Comparison of ENCODE assay signal across 22 cellular contexts in genomic region chr1:234540404-234540762, GRCh38.
A peak's percentile ranks its signal among the peaks of the same experiment; 100 is the strongest.
DNase-seq lines count a peak whose midpoint lies in the region; ATAC-seq and TF ChIP-seq lines count a peak whose summit lies in the region.
"Had no signal": no experiment of that assay in that cellular context is flagged by ENCODE, and none has a peak within 500 bp of the region (broad histone marks: within the 10 kb centered on the region; RNA-seq: fewer than 3 reads in every experiment).

No MANE protein-coding gene starts in this region.

- H3K4me2 ChIP-seq in BLaER1 = peak overlapping the region; percentile 96
- no peak overlapping the region for H3K4me2 ChIP-seq in mesendoderm (ENCODE audit: low read length)
- H3K4me2 ChIP-seq: PC-9 had no signal

- ATAC-seq in stimulated activated naive B cell treated with anti-CD40 and anti-IgM and Interleukin-4, amounts not matched to agents 10 μg/mL and 1 μg/mL and 100 μg/mL, for 72 hours (replicated peaks) = no peak
- no peak for ATAC-seq in activated T-helper 17 cell treated with anti-CD3 and anti-CD28 coated beads, Interleukin-2, amount 50 U/mL, for 72 hours (replicated peaks)
- ATAC-seq in GM18858 (IDR thresholded peaks at IDR 0.05; ENCODE audit: unreplicated experiment) = no peak
- ATAC-seq: mucosa of descending colon had no signal

- no CpG with 5 or more reads among the region's 5 CpGs for WGBS in mesendoderm (ENCODE audit: extremely low coverage, insufficient coverage, low lambda C conversion rate)
- 93 to 98% methylated on average over 4 to 5 of the region's 5 CpGs for WGBS in testis, 2 donors

- H3K27me3 ChIP-seq in BLaER1 (no peaks in the 10 kb centered on the region), mesendoderm (ENCODE audit: insufficient read depth, low read length, poor library complexity) (no peaks in the 10 kb centered on the region), testis (no peaks in the 10 kb centered on the region)
- H3K27me3 ChIP-seq: brain microvascular endothelial cell, SJSA1 had no signal

- H2BK120ac ChIP-seq in mesendoderm (ENCODE audit: low read depth, low read length) = no peak overlapping the region

- TF ChIP-seq POLR2A in testis (IDR thresholded peaks at IDR 0.05) = no peak

- H3K9ac ChIP-seq in BLaER1 (peak overlapping the region; percentile 89), mesendoderm (ENCODE audit: low read length) (no peak overlapping the region)

- peak overlapping the region; percentile 51 for H2AK5ac ChIP-seq in mesendoderm (ENCODE audit: low read length)

- no peak overlapping the region for H3K4me3 Mint-ChIP-seq in stimulated activated naive B cell treated with anti-CD40 and anti-IgM and Interleukin-4, amounts not matched to agents 10 μg/mL and 1 μg/mL and 100 μg/mL, for 72 hours
- no peak overlapping the region for H3K4me3 Mint-ChIP-seq in activated T-helper 17 cell treated with anti-CD3 and anti-CD28 coated beads, Interleukin-2, amount 50 U/mL, for 72 hours
- H3K4me3 Mint-ChIP-seq: activated CD4-positive, alpha-beta T cell treated with anti-CD3 and anti-CD28 coated beads, Interleukin-2, amount 10 ng/mL, durations not matched to agents 24 days and 14 days; T-helper 1 cell treated with Interleukin-12 subunit alpha and Interleukin-12 subunit beta and Interleukin-4 antibody, amounts not matched to agents 30 μg/mL and 1 μg/mL, for 36 hours had no signal

- H3K36me3 Mint-ChIP-seq in stimulated activated naive B cell treated with anti-CD40 and anti-IgM and Interleukin-4, amounts not matched to agents 10 μg/mL and 1 μg/mL and 100 μg/mL, for 72 hours = no peaks in the 10 kb centered on the region
- no peaks in the 10 kb centered on the region for H3K36me3 Mint-ChIP-seq in activated T-helper 17 cell treated with anti-CD3 and anti-CD28 coated beads, Interleukin-2, amount 50 U/mL, for 72 hours (ENCODE audit: low read depth)

- TF ChIP-seq CTCF in testis (IDR thresholded peaks at IDR 0.05) = no peak

- H3K4me3 ChIP-seq in BLaER1 (no peak overlapping the region), mesendoderm (ENCODE audit: low read length) (no peak overlapping the region), testis (no peak overlapping the region)
- H3K4me3 ChIP-seq: mucosa of descending colon, PC-9, SJSA1 had no signal

- no peak overlapping the region for H4K5ac ChIP-seq in mesendoderm (ENCODE audit: low read length)

- no peaks in the 10 kb centered on the region for H4K20me1 ChIP-seq in BLaER1

- H3K23ac ChIP-seq in mesendoderm (ENCODE audit: low read length) = no peak overlapping the region

- no peak overlapping the region for H3K56ac ChIP-seq in mesendoderm (ENCODE audit: low read length)

- H3K18ac ChIP-seq in mesendoderm (ENCODE audit: low read length) = no peak overlapping the region

- no peaks in the 10 kb centered on the region for H3K79me2 ChIP-seq in mesendoderm (ENCODE audit: control insufficient read depth, insufficient read depth, low read length)

- H3K27me3 Mint-ChIP-seq in stimulated activated naive B cell treated with anti-CD40 and anti-IgM and Interleukin-4, amounts not matched to agents 10 μg/mL and 1 μg/mL and 100 μg/mL, for 72 hours = no peaks in the 10 kb centered on the region
- H3K27me3 Mint-ChIP-seq in activated T-helper 17 cell treated with anti-CD3 and anti-CD28 coated beads, Interleukin-2, amount 50 U/mL, for 72 hours = peaks cover 4% of the 10 kb centered on the region
- H3K27me3 Mint-ChIP-seq: activated CD4-positive, alpha-beta T cell treated with anti-CD3 and anti-CD28 coated beads, Interleukin-2, amount 10 ng/mL, durations not matched to agents 24 days and 14 days had no signal

- H3K4me1 Mint-ChIP-seq in stimulated activated naive B cell treated with anti-CD40 and anti-IgM and Interleukin-4, amounts not matched to agents 10 μg/mL and 1 μg/mL and 100 μg/mL, for 72 hours = peaks cover 18 to 29% of the 10 kb centered on the region in 2 donors
- H3K4me1 Mint-ChIP-seq in activated T-helper 17 cell treated with anti-CD3 and anti-CD28 coated beads, Interleukin-2, amount 50 U/mL, for 72 hours = peaks cover 14% of the 10 kb centered on the region

- intact Hi-C loops in testis (cut with DNase I; ENCODE audit: low total_unique reads) = no loop called here

- H2BK15ac ChIP-seq in mesendoderm (replicated peaks; ENCODE audit: low read depth) = no peak overlapping the region

- H3K27ac ChIP-seq in BLaER1 = peak overlapping the region; percentile 97
- peak overlapping the region; percentile 99 for H3K27ac ChIP-seq in caudate nucleus (ENCODE audit: low read depth, low read length)
- no peak overlapping the region for H3K27ac ChIP-seq in mesendoderm (ENCODE audit: low read depth, low read length)
- H3K27ac ChIP-seq in testis = no peak overlapping the region
- H3K27ac ChIP-seq: brain microvascular endothelial cell, C4-2B, PC-9, SJSA1 had no signal

- no peak overlapping the region for H3K4ac ChIP-seq in mesendoderm (ENCODE audit: low read depth, low read length)

- no peak overlapping the region for H2BK5ac ChIP-seq in mesendoderm (ENCODE audit: low read length)

- H3K4me1 ChIP-seq in BLaER1 (peaks cover 99% of the 10 kb centered on the region), mesendoderm (ENCODE audit: control insufficient read depth, low read depth, low read length) (peaks cover 2% of the 10 kb centered on the region), testis (peaks cover 48% of the 10 kb centered on the region)

- no peaks in the 10 kb centered on the region for H3K9me3 ChIP-seq in BLaER1
- H3K9me3 ChIP-seq in testis = no peaks in the 10 kb centered on the region
- H3K9me3 ChIP-seq: mucosa of descending colon, SJSA1 had no signal

- DNase-seq in caudate nucleus (lab: John Stamatoyannopoulos, UW) = no peak
- no peak for DNase-seq in mesendoderm
- DNase-seq in stimulated activated naive B cell treated with anti-CD40 and anti-IgM and Interleukin-4, amounts not matched to agents 10 μg/mL and 1 μg/mL and 100 μg/mL, for 72 hours = no peak
- no peak for DNase-seq in activated CD8-positive, alpha-beta memory T cell treated with anti-CD3 and anti-CD28 coated beads, Interleukin-2, amount 50 U/mL, for 48 hours
- no peak for DNase-seq in testis
- DNase-seq: ACHN; activated CD4-positive, alpha-beta T cell treated with anti-CD3 and anti-CD28 coated beads, Interleukin-2, amount 10 ng/mL, durations not matched to agents 24 days and 14 days; brain microvascular endothelial cell; dermis blood vessel endothelial cell; foreskin melanocyte; kidney; mucosa of descending colon; NCI-H1092 treated with DMSO at 0.1 percent for 48 hours; NCI-H2029; NCI-H226; PC-9 had no signal

- H3K27ac Mint-ChIP-seq in stimulated activated naive B cell treated with anti-CD40 and anti-IgM and Interleukin-4, amounts not matched to agents 10 μg/mL and 1 μg/mL and 100 μg/mL, for 72 hours = peak overlapping the region; percentile 37
- H3K27ac Mint-ChIP-seq in activated T-helper 17 cell treated with anti-CD3 and anti-CD28 coated beads, Interleukin-2, amount 50 U/mL, for 72 hours = no peak overlapping the region
- H3K27ac Mint-ChIP-seq: activated CD4-positive, alpha-beta T cell treated with anti-CD3 and anti-CD28 coated beads, Interleukin-2, amount 10 ng/mL, durations not matched to agents 24 days and 14 days had no signal

- H3K9me3 Mint-ChIP-seq in stimulated activated naive B cell treated with anti-CD40 and anti-IgM and Interleukin-4, amounts not matched to agents 10 μg/mL and 1 μg/mL and 100 μg/mL, for 72 hours = no peaks in the 10 kb centered on the region
- H3K9me3 Mint-ChIP-seq in activated T-helper 17 cell treated with anti-CD3 and anti-CD28 coated beads, Interleukin-2, amount 50 U/mL, for 72 hours = no peaks in the 10 kb centered on the region
- H3K9me3 Mint-ChIP-seq: activated CD4-positive, alpha-beta T cell treated with anti-CD3 and anti-CD28 coated beads, Interleukin-2, amount 10 ng/mL, durations not matched to agents 24 days and 14 days; T-helper 1 cell treated with Interleukin-12 subunit alpha and Interleukin-12 subunit beta and Interleukin-4 antibody, amounts not matched to agents 30 μg/mL and 1 μg/mL, for 36 hours had no signal

- H3K36me3 ChIP-seq in BLaER1 (no peaks in the 10 kb centered on the region), mesendoderm (ENCODE audit: control insufficient read depth, insufficient read depth, low read length) (no peaks in the 10 kb centered on the region), testis (ENCODE audit: low read depth, missing control alignments) (no peaks in the 10 kb centered on the region)
- H3K36me3 ChIP-seq: brain microvascular endothelial cell, SJSA1 had no signal

- H3K79me1 ChIP-seq in mesendoderm (ENCODE audit: low read length) = no peaks in the 10 kb centered on the region

- H4K8ac ChIP-seq in mesendoderm (ENCODE audit: low read depth, low read length) = no peak overlapping the region

Comparison
In these comparisons a context has a peak if more than half of its experiments do, and no peak if none do; other contexts are left out.
1. H3K27ac ChIP-seq: peak in BLaER1 (single experiment) and caudate nucleus (single experiment); none in mesendoderm (single experiment) and testis (0 of 2).